ENCODE assay signal across 8 cellular contexts in genomic region chrX:77894921-77895886, GRCh38. TPM values are rescaled to one million over a fixed set of nuclear protein-coding genes. Genes with fewer than 3 reads are reported as not detected.
DNase-seq lines count a peak whose midpoint lies in the region; ATAC-seq and TF ChIP-seq lines count a peak whose summit lies in the region.

Gene MAGT1 (minus strand): TSS chrX:77895435. CDS start chrX:77895410, 25 bp downstream.

- no peaks in the 10 kb centered on the region for H3K27me3 ChIP-seq in left lung

- no peak for TF ChIP-seq CTCF in C4-2B (conservative IDR thresholded peaks at IDR 0.05)
- no peak for TF ChIP-seq CTCF in left lung (IDR thresholded peaks at IDR 0.05)

- H3K27ac ChIP-seq in C4-2B (peak within 1 kb of the TSS; percentile 81), left lung (peak within 1 kb of the TSS; percentile 91 to 92)

- ATAC-seq in GM19395 (IDR thresholded peaks at IDR 0.05; ENCODE audit: unreplicated experiment) (peak; percentile 86), HG03565 (IDR thresholded peaks at IDR 0.05; ENCODE audit: unreplicated experiment) (peak; percentile 84), left lung (peak; percentile 93)

- DNase-seq in NCI-H774 (lab: John Stamatoyannopoulos, UW) (peak; percentile 93), dermis blood vessel endothelial cell (peak; percentile 96), left lung (peak; percentile 88 to 94)
- DNase-seq in activated CD4-positive, alpha-beta T cell treated with anti-CD3 and anti-CD28 coated beads, Interleukin-2, amount 50 U/mL, for 4 hours, result peak; percentile 82 to 88
- peak; percentile 68 to 72 for DNase-seq in stimulated activated CD4-positive, alpha-beta T cell treated with anti-CD3 and anti-CD28 coated beads, Interleukin-2, amount 100 ng/mL, for 48 hours

- no peaks in the 10 kb centered on the region for H3K9me3 ChIP-seq in left lung

- H3K4me1 ChIP-seq in left lung, result peaks cover 8 to 18% of the 10 kb centered on the region in 2 donors

- intact Hi-C loops in left lung (cut with DNase I), result no loop called here

- peak within 1 kb of the TSS; percentile 38 to 60 for H3K4me3 ChIP-seq in left lung

- no peaks in the 10 kb centered on the region for H3K36me3 ChIP-seq in left lung

RNA-seq across cellular contexts. Expression of gene MAGT1, which starts in this region (rescaled TPM):
- total RNA-seq in dermis blood vessel endothelial cell, result 142 and 160 TPM in 2 replicates
- total RNA-seq in left lung, result 10 to 100 TPM; 85.9 to 90.6 TPM

Comparison
In these comparisons a context has a peak if more than half of its experiments do, and no peak if none do; other contexts are left out.
1. Peak in every context shown above with its lines: DNase-seq, ATAC-seq, H3K4me3 ChIP-seq and H3K27ac ChIP-seq.